In genomic region chr13:46126552-46127171, GRCh38 we compare ENCODE assay signal across 8 cellular contexts. TPM values are rescaled to one million over a fixed set of nuclear protein-coding genes. Genes with fewer than 3 reads are reported as not detected.
A peak's percentile ranks its signal among the peaks of the same experiment; 100 is the strongest.
DNase-seq lines count a peak whose midpoint lies in the region; ATAC-seq, FAIRE-seq and TF ChIP-seq lines count a peak whose summit lies in the region.

No MANE protein-coding gene starts in this region.

- H3K27me3 Mint-ChIP-seq in mesothelial cell of epicardium (ENCODE audit: low read depth): no peaks in the 10 kb centered on the region

- H3K4me1 ChIP-seq in A549: no peaks in the 10 kb centered on the region

- no peak overlapping the region for H3K4me3 ChIP-seq in A549

- no peaks in the 10 kb centered on the region for H3K9me3 ChIP-seq in A549

- TF ChIP-seq POLR2A in A549 (IDR thresholded peaks at IDR 0.05; ENCODE audit: low read length) (no peak), GM15510 (IDR thresholded peaks at IDR 0.05; ENCODE audit: borderline replicate concordance, extremely low read depth, insufficient read length) (peak; percentile 22)

- ATAC-seq in A549: peak; percentile 93 to 99
- ATAC-seq in HG03159 (IDR thresholded peaks at IDR 0.05; ENCODE audit: unreplicated experiment): peak; percentile 61

- H3K4me2 ChIP-seq in A549: no peak overlapping the region

- WGBS in A549 (ENCODE audit: missing lambda C conversion rate): 41% methylated on average over 4 of the region's 4 CpGs

- H3K4me3 Mint-ChIP-seq in mesothelial cell of epicardium: no peak overlapping the region

- no peaks in the 10 kb centered on the region for H3K36me3 Mint-ChIP-seq in mesothelial cell of epicardium

- peak; percentile 80 to 81 for TF ChIP-seq RAD21 in A549 (conservative IDR thresholded peaks at IDR 0.05 in 1 of 2, IDR thresholded peaks at IDR 0.05 in 1 of 2)

- TF ChIP-seq EP300 in A549 (IDR thresholded peaks at IDR 0.05): no peak

- H3K27ac Mint-ChIP-seq in mesothelial cell of epicardium: no peak overlapping the region

- CTCF ChIA-PET in A549 (lab: Yijun Ruan, JAX): interaction anchor here (0.5 to 4.2 kb wide), 22 partner anchors 9 to 503 kb away, joined by 3 to 31 read pairs (median 4); no protein-coding TSS in a partner anchor

- FAIRE-seq in A549 (lab: Jason Lieb, UNC): no peak

- TF ChIP-seq CTCF in A549 (IDR thresholded peaks at IDR 0.05): peak; percentile 77
- peak; percentile 64 for TF ChIP-seq CTCF in mesothelial cell of epicardium (IDR thresholded peaks at IDR 0.05; ENCODE audit: unreplicated experiment)

- no peaks in the 10 kb centered on the region for H3K9me3 Mint-ChIP-seq in mesothelial cell of epicardium

- POLR2A ChIA-PET in A549 (lab: Yijun Ruan, JAX): interaction anchor here (0.8 kb wide), 1 partner anchor 319 kb away, joined by 3 read pairs; no protein-coding TSS in a partner anchor

- no peak overlapping the region for H3K27ac ChIP-seq in A549

- peak; percentile 55 to 66 for DNase-seq in A549 (ENCODE audit: low read depth in 1 of 2, low spot score in 1 of 2)
- peak; percentile 83 for DNase-seq in NCI-H748 (lab: John Stamatoyannopoulos, UW; ENCODE audit: unreplicated experiment)
- peak; percentile 66 to 72 for DNase-seq in activated CD4-positive, alpha-beta T cell treated with anti-CD3 and anti-CD28 coated beads, Interleukin-2, amount 50 U/mL, for 4 hours
- peak; percentile 82 for DNase-seq in ecto neural progenitor cell (ENCODE audit: low spot score)
- DNase-seq in mesothelial cell of epicardium (ENCODE audit: low spot score in 2 of 2, unreplicated experiment in 2 of 2): peak; percentile 37 to 73
- peak; percentile 28 to 55 for DNase-seq in stimulated activated CD8-positive, alpha-beta memory T cell treated with anti-CD3 and anti-CD28 coated beads, Interleukin-7, amount 100 ng/mL, for 1 hour (ENCODE audit: low read depth in 2 of 2)

- peaks cover 7% of the 10 kb centered on the region for H3K4me1 Mint-ChIP-seq in mesothelial cell of epicardium

TF ChIP-seq in A549, 52 proteins besides CTCF, POLR2A, EP300 and RAD21:
- TF ChIP-seq SMC3 (IDR thresholded peaks at IDR 0.05) (peak; percentile 73), TFCP2L1 (CRISPR knock-in tag; IDR thresholded peaks at IDR 0.05) (no peak)

RNA-seq across cellular contexts. Expression of gene CPB2, which starts 21.8 kb away (rescaled TPM):
- polyA plus RNA-seq in A549 (2011; rRNA removed) (0.48 and 0.49 TPM in 2 replicates), A549 (2017; fragmentation: RNase III; extraction: RNeasy Plus Mini Kit Qiagen cat#74134 plus additional on column Dnase treatment) (0.05 TPM in 1 of 3 replicates, not detected in the others)
- polyA plus RNA-seq in A549 (2012; cell fraction: cytosol; rRNA removed): 0.03 TPM in 1 of 2 replicates, not detected in the other
- not detected in 2 replicates for polyA plus RNA-seq in A549 (2012; cell fraction: nucleus; rRNA removed)
- polyA minus RNA-seq in A549 (2011; rRNA and poly(A)+ RNA removed): 0.17 TPM in 1 of 2 replicates, not detected in the other
- not detected in 3 replicates for total RNA-seq in mesothelial cell of epicardium

RNA-seq across cellular contexts. Expression of gene LCP1, which starts 55.3 kb away (rescaled TPM):
- 0.19 and 0.34 TPM in 2 replicates for polyA plus RNA-seq in A549 (2011; rRNA removed)
- polyA plus RNA-seq in A549 (2012; cell fraction: cytosol; rRNA removed): 0.04 and 0.08 TPM in 2 replicates
- 0.02 and 0.05 TPM in 2 replicates for polyA plus RNA-seq in A549 (2012; cell fraction: nucleus; rRNA removed)
- 0.07 to 0.09 TPM in 2 of 3 replicates, not detected in the other for polyA plus RNA-seq in A549 (2017; fragmentation: RNase III; extraction: RNeasy Plus Mini Kit Qiagen cat#74134 plus additional on column Dnase treatment)
- polyA minus RNA-seq in A549 (2011; rRNA and poly(A)+ RNA removed): 0.08 and 0.10 TPM in 2 replicates
- total RNA-seq in mesothelial cell of epicardium: 11.6 to 12.4 TPM (median 11.6 TPM) in 3 replicates
